Comparison of ENCODE assay signal across 16 cellular contexts in genomic region chr1:7967651-7968050, GRCh38. TPM values are rescaled to one million over a fixed set of nuclear protein-coding genes. Genes with fewer than 3 reads are reported as not detected.
"Had no signal": no experiment of that assay in that cellular context is flagged by ENCODE, and none has a peak within 500 bp of the region (broad histone marks: within the 10 kb centered on the region; RNA-seq: fewer than 3 reads in every experiment).

No MANE protein-coding gene starts in this region.

- H3K9me3 ChIP-seq: body of pancreas, colonic mucosa, neutrophil had no signal

- H3K4me3 ChIP-seq: body of pancreas, colonic mucosa had no signal

- H3K27me3 ChIP-seq: body of pancreas, colonic mucosa, neutrophil had no signal

- H3K27me3 Mint-ChIP-seq: activated naive CD4-positive, alpha-beta T cell treated with anti-CD3 and anti-CD28 coated beads, Interleukin-2, amount 10 ng/mL, durations not matched to agents 7 days and 5 days; activated T-helper 17 cell treated with anti-CD3 and anti-CD28 coated beads, Interleukin-2, amount 50 U/mL, for 72 hours; T-cell; type B pancreatic cell had no signal

- H3K4me3 Mint-ChIP-seq: activated naive CD4-positive, alpha-beta T cell treated with anti-CD3 and anti-CD28 coated beads, Interleukin-2, amount 10 ng/mL, durations not matched to agents 7 days and 5 days; T-cell; type B pancreatic cell had no signal

- H3K9me3 Mint-ChIP-seq: activated naive CD4-positive, alpha-beta T cell treated with anti-CD3 and anti-CD28 coated beads, Interleukin-2, amount 10 ng/mL, durations not matched to agents 7 days and 5 days; activated T-helper 17 cell treated with anti-CD3 and anti-CD28 coated beads, Interleukin-2, amount 50 U/mL, for 72 hours; T-cell; type B pancreatic cell had no signal

- DNase-seq: activated CD4-positive, alpha-beta T cell treated with anti-CD3 and anti-CD28 coated beads for 1 hour; activated CD8-positive, alpha-beta memory T cell treated with anti-CD3 and anti-CD28 coated beads, Interleukin-2, amount 50 U/mL, for 48 hours; activated naive CD4-positive, alpha-beta T cell treated with anti-CD3 and anti-CD28 coated beads, Interleukin-2, amount 10 ng/mL, durations not matched to agents 7 days and 5 days; amygdala; body of pancreas; colonic mucosa; mammary epithelial cell; stimulated activated CD4-positive, alpha-beta T cell treated with anti-CD3 and anti-CD28 coated beads, Interleukin-2, amount 100 ng/mL, for 48 hours; stimulated activated naive CD4-positive, alpha-beta T cell; T-cell; T1000 had no signal

- ATAC-seq: activated T-helper 17 cell treated with anti-CD3 and anti-CD28 coated beads, Interleukin-2, amount 50 U/mL, for 72 hours; body of pancreas; esophagus mucosa; T-cell had no signal

- H3K27ac Mint-ChIP-seq: activated naive CD4-positive, alpha-beta T cell treated with anti-CD3 and anti-CD28 coated beads, Interleukin-2, amount 10 ng/mL, durations not matched to agents 7 days and 5 days; type B pancreatic cell had no signal

- H3K27ac ChIP-seq: body of pancreas, colonic mucosa, neutrophil, parathyroid adenoma had no signal

RNA-seq across cellular contexts. Expression of gene TNFRSF9, which starts 27.0 kb away (rescaled TPM):
- total RNA-seq: mammary epithelial cell had no signal
- polyA plus RNA-seq: mammary epithelial cell had no signal
